ENCODE assay signal across 17 cellular contexts in the genomic region with DNA sequence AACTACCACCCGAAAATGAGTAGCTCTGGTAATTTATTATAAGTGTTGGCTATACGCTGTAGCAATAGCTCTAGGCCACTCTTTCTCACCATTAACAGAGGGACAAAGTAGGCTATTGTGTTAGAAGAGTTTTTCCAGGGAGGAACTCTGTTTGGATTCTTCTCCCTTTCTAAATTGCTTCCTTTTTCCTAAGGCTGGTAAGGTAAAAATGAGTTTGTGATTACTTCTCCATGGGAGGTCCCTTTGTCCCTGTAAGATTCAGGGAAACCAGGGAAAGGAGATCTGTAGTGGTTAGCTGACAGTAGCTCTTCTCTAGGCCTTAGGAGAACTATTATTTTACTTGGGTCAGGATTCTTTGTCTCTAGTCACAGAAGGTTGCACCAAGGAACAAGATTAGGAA. TPM values are rescaled to one million over a fixed set of nuclear protein-coding genes. Genes with fewer than 3 reads are reported as not detected.
"Had no signal": no experiment of that assay in that cellular context is flagged by ENCODE, and none has a peak within 500 bp of the region (broad histone marks: within the 10 kb centered on the region; RNA-seq: fewer than 3 reads in every experiment).

No MANE protein-coding gene starts in this region.

- H3K4me3 Mint-ChIP-seq: activated CD4-positive, alpha-beta memory T cell treated with anti-CD3 and anti-CD28 coated beads, Interleukin-2, amount 10 ng/mL, durations not matched to agents 7 days and 5 days; activated CD4-positive, alpha-beta T cell treated with anti-CD3 and anti-CD28 coated beads for 36 hours; activated naive CD8-positive, alpha-beta T cell treated with anti-CD3 and anti-CD28 coated beads for 36 hours; activated T-cell treated with anti-CD3 and anti-CD28 coated beads, Interleukin-2, amount 50 U/mL, for 72 hours; memory B cell; natural killer cell treated with Interleukin-12 subunit alpha and Interleukin-12 subunit beta and Interleukin-15 and Interleukin-18, amount 100 ng/mL, for 72 hours had no signal

- H3K36me3 ChIP-seq: brain microvascular endothelial cell, left ventricle myocardium inferior, ovary, uterus had no signal

- H3K27me3 ChIP-seq: brain microvascular endothelial cell, ovary, uterus had no signal

- H3K4me1 ChIP-seq: left ventricle myocardium inferior, uterus had no signal

- H3K27me3 Mint-ChIP-seq: activated CD4-positive, alpha-beta memory T cell treated with anti-CD3 and anti-CD28 coated beads, Interleukin-2, amount 10 ng/mL, durations not matched to agents 7 days and 5 days; activated CD4-positive, alpha-beta T cell treated with anti-CD3 and anti-CD28 coated beads for 36 hours; activated naive CD8-positive, alpha-beta T cell treated with anti-CD3 and anti-CD28 coated beads for 36 hours; memory B cell; natural killer cell treated with Interleukin-12 subunit alpha and Interleukin-12 subunit beta and Interleukin-15 and Interleukin-18, amount 100 ng/mL, for 72 hours had no signal

- H3K4me3 ChIP-seq: left ventricle myocardium inferior, ovary, uterus had no signal

- H3K9me3 ChIP-seq: left ventricle myocardium inferior, ovary, uterus had no signal

- H3K36me3 Mint-ChIP-seq: activated naive CD8-positive, alpha-beta T cell treated with anti-CD3 and anti-CD28 coated beads for 36 hours; memory B cell; natural killer cell treated with Interleukin-12 subunit alpha and Interleukin-12 subunit beta and Interleukin-15 and Interleukin-18, amount 100 ng/mL, for 72 hours had no signal

- DNase-seq: activated CD4-positive, alpha-beta memory T cell treated with anti-CD3 and anti-CD28 coated beads, Interleukin-2, amount 10 ng/mL, durations not matched to agents 7 days and 5 days; activated CD4-positive, alpha-beta T cell treated with anti-CD3 and anti-CD28 coated beads for 36 hours; activated gamma-delta T cell treated with Interleukin-2 at 50 U/mL for 16 hours; activated naive CD8-positive, alpha-beta T cell treated with anti-CD3 and anti-CD28 coated beads for 36 hours; activated T-cell treated with anti-CD3 and anti-CD28 coated beads, Interleukin-2, amount 50 U/mL, for 72 hours; brain microvascular endothelial cell; cerebellar nuclear complex; dermis blood vessel endothelial cell; glutamatergic neuron; left ventricle myocardium inferior; ovary; retina; uterus had no signal

- ATAC-seq: activated CD4-positive, alpha-beta T cell treated with anti-CD3 and anti-CD28 coated beads for 36 hours; activated T-cell treated with anti-CD3 and anti-CD28 coated beads, Interleukin-2, amount 50 U/mL, for 72 hours; esophagus mucosa; natural killer cell treated with Interleukin-12 subunit alpha and Interleukin-12 subunit beta and Interleukin-15 and Interleukin-18, amount 100 ng/mL, for 72 hours had no signal

- H3K4me1 Mint-ChIP-seq: activated CD4-positive, alpha-beta memory T cell treated with anti-CD3 and anti-CD28 coated beads, Interleukin-2, amount 10 ng/mL, durations not matched to agents 7 days and 5 days; activated CD4-positive, alpha-beta T cell treated with anti-CD3 and anti-CD28 coated beads for 36 hours; activated naive CD8-positive, alpha-beta T cell treated with anti-CD3 and anti-CD28 coated beads for 36 hours; memory B cell had no signal

- H3K27ac ChIP-seq: brain microvascular endothelial cell, left ventricle myocardium inferior, ovary, uterus, VCaP had no signal

- H3K27ac Mint-ChIP-seq: activated CD4-positive, alpha-beta memory T cell treated with anti-CD3 and anti-CD28 coated beads, Interleukin-2, amount 10 ng/mL, durations not matched to agents 7 days and 5 days; activated CD4-positive, alpha-beta T cell treated with anti-CD3 and anti-CD28 coated beads for 36 hours; activated naive CD8-positive, alpha-beta T cell treated with anti-CD3 and anti-CD28 coated beads for 36 hours; activated T-cell treated with anti-CD3 and anti-CD28 coated beads, Interleukin-2, amount 50 U/mL, for 72 hours; memory B cell; natural killer cell treated with Interleukin-12 subunit alpha and Interleukin-12 subunit beta and Interleukin-15 and Interleukin-18, amount 100 ng/mL, for 72 hours had no signal

- H3K9me3 Mint-ChIP-seq: activated naive CD8-positive, alpha-beta T cell treated with anti-CD3 and anti-CD28 coated beads for 36 hours; activated T-cell treated with anti-CD3 and anti-CD28 coated beads, Interleukin-2, amount 50 U/mL, for 72 hours had no signal

RNA-seq across cellular contexts. Expression of a gene that starts 23.2 kb away (rescaled TPM):
- total RNA-seq: activated CD4-positive, alpha-beta memory T cell treated with anti-CD3 and anti-CD28 coated beads, Interleukin-2, amount 10 ng/mL, durations not matched to agents 7 days and 5 days; activated CD4-positive, alpha-beta T cell treated with anti-CD3 and anti-CD28 coated beads for 36 hours; activated naive CD8-positive, alpha-beta T cell treated with anti-CD3 and anti-CD28 coated beads for 36 hours; activated T-cell treated with anti-CD3 and anti-CD28 coated beads, Interleukin-2, amount 50 U/mL, for 72 hours; natural killer cell treated with Interleukin-12 subunit alpha and Interleukin-12 subunit beta and Interleukin-15 and Interleukin-18, amount 100 ng/mL, for 72 hours had no signal
